ENCODE assay signal across 12 cellular contexts in the genomic region with DNA sequence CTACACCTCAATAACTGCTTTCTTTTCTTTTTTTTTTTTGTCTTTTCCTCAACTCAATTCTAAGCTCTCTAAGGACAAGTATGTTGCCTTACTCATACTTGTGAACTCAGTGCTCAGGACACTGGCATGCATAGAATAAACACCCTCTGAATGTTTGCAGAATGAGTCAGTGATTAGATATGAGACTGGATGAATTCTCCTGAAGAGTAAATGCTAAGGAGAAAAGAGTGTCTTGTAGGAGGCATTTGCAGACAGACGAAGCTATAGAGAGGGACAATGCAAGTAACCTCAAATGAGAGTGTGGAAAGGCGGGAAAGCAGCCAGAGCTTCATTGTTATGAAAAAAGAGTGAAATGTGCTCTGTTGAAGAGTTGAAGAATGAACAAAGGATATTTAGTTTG.
DNase-seq lines count a peak whose midpoint lies in the region; ATAC-seq, FAIRE-seq and TF ChIP-seq lines count a peak whose summit lies in the region.
"Had no signal": no experiment of that assay in that cellular context is flagged by ENCODE, and none has a peak within 500 bp of the region (broad histone marks: within the 10 kb centered on the region; RNA-seq: fewer than 3 reads in every experiment).

No MANE protein-coding gene starts in this region.

- H3K4me3 ChIP-seq in ACC112 (ENCODE audit: low read depth, low read length) (peak overlapping the region; percentile 50), astrocyte of the spinal cord (ENCODE audit: low read depth, low read length) (no peak overlapping the region), keratinocyte (ENCODE audit: control insufficient read depth in 2 of 3, extremely low read depth in 1 of 3, insufficient read depth in 2 of 3, low read depth in 1 of 3, low read length in 3 of 3) (no peak overlapping the region), body of pancreas (no peak overlapping the region)

- DNase-seq in HTR-8/SVneo (ENCODE audit: insufficient read length, low spot score): peak; percentile 40
- peak; percentile 98 for DNase-seq in astrocyte of the spinal cord (ENCODE audit: low read depth, low spot score)
- peak; percentile 87 for DNase-seq in keratinocyte (ENCODE audit: low read depth, low spot score)
- DNase-seq in globus pallidus (ENCODE audit: low spot score): no peak
- DNase-seq in body of pancreas: no peak
- DNase-seq: C1 segment of cervical spinal cord; effector memory CD8-positive, alpha-beta T cell; natural killer cell; NCI-H1105 treated with DMSO at 0.1 percent for 48 hours had no signal

- H3K9me3 ChIP-seq in keratinocyte (ENCODE audit: control insufficient read depth, low read depth, low read length) (no peaks in the 10 kb centered on the region), body of pancreas (no peaks in the 10 kb centered on the region)

- intact Hi-C loops in body of pancreas (cut with DNase I): no loop called here

- H3K9me1 ChIP-seq in keratinocyte (ENCODE audit: control insufficient read depth, extremely low read depth, insufficient read depth, low read length): no peaks in the 10 kb centered on the region

- no peaks in the 10 kb centered on the region for H4K20me1 ChIP-seq in keratinocyte (ENCODE audit: control insufficient read depth, extremely low read depth, insufficient read depth, low read length)

- 45 to 57% methylated on average over 2 of the region's 2 CpGs for WGBS in body of pancreas, 2 donors

- H3K9ac ChIP-seq in keratinocyte (ENCODE audit: control insufficient read depth, extremely low read depth, insufficient read depth, low read length): no peak overlapping the region

- ATAC-seq in GM18511 (IDR thresholded peaks at IDR 0.05; ENCODE audit: unreplicated experiment) (no peak), HG02610 (IDR thresholded peaks at IDR 0.05; ENCODE audit: unreplicated experiment) (no peak), body of pancreas (no peak)
- ATAC-seq: effector memory CD8-positive, alpha-beta T cell; natural killer cell had no signal

- H3K4me1 ChIP-seq in ACC112 (ENCODE audit: control insufficient read depth, insufficient read depth, low read length, unreplicated experiment): peaks cover 51% of the 10 kb centered on the region
- peaks cover 14% of the 10 kb centered on the region for H3K4me1 ChIP-seq in keratinocyte (ENCODE audit: control insufficient read depth, extremely low read depth, insufficient read depth, low read length)
- no peaks in the 10 kb centered on the region for H3K4me1 ChIP-seq in body of pancreas

- no peaks in the 10 kb centered on the region for H3K79me2 ChIP-seq in ACC112 (ENCODE audit: control insufficient read depth, insufficient read depth, low read length, unreplicated experiment)
- H3K79me2 ChIP-seq in keratinocyte (ENCODE audit: control insufficient read depth, insufficient read depth, low read length): no peaks in the 10 kb centered on the region

- H3K27ac ChIP-seq in ACC112 (ENCODE audit: low read depth, low read length): peak overlapping the region; percentile 85
- peak overlapping the region; percentile 42 for H3K27ac ChIP-seq in keratinocyte (ENCODE audit: control insufficient read depth, insufficient read depth, low read length)
- no peak overlapping the region for H3K27ac ChIP-seq in body of pancreas

- no peak for TF ChIP-seq POLR2A in body of pancreas (IDR thresholded peaks at IDR 0.05)

- dilution Hi-C loops in keratinocyte (cut with MboI; ENCODE audit: extremely low pct_ligation_motif_present, low sequenced_read_pairs): no loop called here

- no peaks in the 10 kb centered on the region for H3K27me3 ChIP-seq in ACC112 (ENCODE audit: insufficient read depth, low read length)
- no peaks in the 10 kb centered on the region for H3K27me3 ChIP-seq in keratinocyte (ENCODE audit: control insufficient read depth, extremely low read depth, insufficient read depth, low read length)
- H3K27me3 ChIP-seq in body of pancreas: no peaks in the 10 kb centered on the region

- in situ Hi-C loops in astrocyte of the spinal cord (cut with HindIII; ENCODE audit: low sequenced_read_pairs): no loop called here

- H3K4me2 ChIP-seq in keratinocyte (ENCODE audit: control insufficient read depth, extremely low read depth, insufficient read depth, low read depth, low read length): peak overlapping the region; percentile 3

- FAIRE-seq in HTR-8/SVneo (lab: Jason Lieb, UNC) (no peak), keratinocyte (lab: Jason Lieb, UNC) (peak; percentile 97)

- H3K36me3 ChIP-seq in ACC112 (ENCODE audit: insufficient read depth, low read length): no peaks in the 10 kb centered on the region
- H3K36me3 ChIP-seq in keratinocyte (ENCODE audit: control insufficient read depth in 2 of 2, extremely low read depth in 1 of 2, insufficient read depth in 2 of 2, low read length in 2 of 2): no peaks in the 10 kb centered on the region
- no peaks in the 10 kb centered on the region for H3K36me3 ChIP-seq in body of pancreas (replicated peaks in 1 of 2; ENCODE audit: insufficient read depth in 1 of 2, low read depth in 2 of 2)

- TF ChIP-seq CTCF in astrocyte of the spinal cord (IDR thresholded peaks at IDR 0.05; ENCODE audit: low read depth, low read length) (no peak), keratinocyte (optimal IDR thresholded peaks at IDR 0.05 in 1 of 3, IDR thresholded peaks at IDR 0.05 in 1 of 3, conservative IDR thresholded peaks at IDR 0.05 in 1 of 3; ENCODE audit: extremely low read depth in 1 of 3, insufficient read depth in 2 of 3, low read length in 3 of 3) (no peak), body of pancreas (IDR thresholded peaks at IDR 0.05) (no peak)

- H2AFZ ChIP-seq in ACC112 (ENCODE audit: low read length, unreplicated experiment) (no peak overlapping the region), keratinocyte (ENCODE audit: control insufficient read depth, low read length) (peak overlapping the region; percentile 49)

Comparison
In these comparisons a context has a peak if more than half of its experiments do, and no peak if none do; other contexts are left out.
1. H3K27ac ChIP-seq: peak in ACC112 (single experiment) and keratinocyte (single experiment); none in body of pancreas (0 of 4).
2. DNase-seq: peak in HTR-8/SVneo (single experiment), astrocyte of the spinal cord (single experiment) and keratinocyte (single experiment); none in globus pallidus (single experiment) and body of pancreas (0 of 4).